Comparison of ENCODE assay signal across 8 cellular contexts in genomic region chr17:70137451-70138230, GRCh38. TPM values are rescaled to one million over a fixed set of nuclear protein-coding genes. Genes with fewer than 3 reads are reported as not detected.
DNase-seq lines count a peak whose midpoint lies in the region; ATAC-seq, FAIRE-seq and TF ChIP-seq lines count a peak whose summit lies in the region.

No MANE protein-coding gene starts in this region.

- H3K4me1 ChIP-seq in duodenal mucosa (ENCODE audit: control insufficient read depth in 1 of 2, insufficient read depth in 2 of 2, low read length in 2 of 2) (peaks cover 9 to 19% of the 10 kb centered on the region in 2 donors), thyroid gland (peaks cover 21 to 41% of the 10 kb centered on the region in 2 donors)

- peak overlapping the region in 1 of 2 donors; percentile 41 for H3K9ac ChIP-seq in duodenal mucosa (ENCODE audit: low read depth in 1 of 2, low read length in 2 of 2)

- peak; percentile 43 for DNase-seq in stimulated activated CD4-positive, alpha-beta T cell treated with anti-CD3 and anti-CD28 coated beads, Interleukin-15, amount 100 ng/mL, for 24 hours
- no peak for DNase-seq in stimulated activated CD4-positive, alpha-beta T cell treated with anti-CD3 and anti-CD28 coated beads, Interleukin-4, amount 100 ng/mL, for 1 hour
- DNase-seq in RCC 7860 (ENCODE audit: low spot score) (peak; percentile 74), midbrain (lab: John Stamatoyannopoulos, UW) (peak; percentile 69), thyroid gland (peak; percentile 56 to 63), NCI-H2171 treated with DMSO at 0.1 percent for 48 hours (lab: John Stamatoyannopoulos, UW) (no peak)

- H3K4me3 ChIP-seq in duodenal mucosa (ENCODE audit: low read depth in 1 of 2, low read length in 2 of 2) (peak overlapping the region; percentile 51 to 54), thyroid gland (replicated peaks in 1 of 3) (no peak overlapping the region)

- TF ChIP-seq CTCF in thyroid gland (IDR thresholded peaks at IDR 0.05) = no peak

- H3K9me3 ChIP-seq in duodenal mucosa (ENCODE audit: control insufficient read depth in 1 of 2, low read length in 2 of 2) (no peaks in the 10 kb centered on the region), thyroid gland (no peaks in the 10 kb centered on the region)

- H3K36me3 ChIP-seq in duodenal mucosa (ENCODE audit: control insufficient read depth in 1 of 2, insufficient read depth in 2 of 2, low read length in 2 of 2) = no peaks in the 10 kb centered on the region
- H3K36me3 ChIP-seq in thyroid gland = peaks cover 2 to 6% of the 10 kb centered on the region in 2 donors

- peak overlapping the region; percentile 24 for H3K27ac ChIP-seq in duodenal mucosa (ENCODE audit: low read depth, low read length)
- H3K27ac ChIP-seq in thyroid gland = peak overlapping the region; percentile 89 to 92 (median 91)

- TF ChIP-seq POLR2A in thyroid gland (IDR thresholded peaks at IDR 0.05) = peak in 1 of 2 donors; percentile 85

- H3K27me3 ChIP-seq in duodenal mucosa (ENCODE audit: control insufficient read depth in 1 of 2, insufficient read depth in 2 of 2, low read length in 2 of 2) (no peaks in the 10 kb centered on the region), thyroid gland (no peaks in the 10 kb centered on the region)

- intact Hi-C loops in thyroid gland (cut with DNase I) = no loop called here

- 13 to 19% methylated on average over 9 of the region's 9 CpGs for WGBS in thyroid gland, 2 donors

- peak; percentile 92 for FAIRE-seq in RCC 7860 (lab: Jason Lieb, UNC)

- peak; percentile 99 for ATAC-seq in HG02852 (IDR thresholded peaks at IDR 0.05; ENCODE audit: unreplicated experiment)

RNA-seq across cellular contexts. Expression of gene KCNJ2, which starts 31.7 kb away (rescaled TPM):
- total RNA-seq in thyroid gland = 1 to 10 TPM in 3 of 4 donors, under 1 TPM in 1; 0.93 to 4.3 (median 1.7) TPM

Comparison
In these comparisons a context has a peak if more than half of its experiments do, and no peak if none do; other contexts are left out.
1. DNase-seq: peak in stimulated activated CD4-positive, alpha-beta T cell treated with anti-CD3 and anti-CD28 coated beads, Interleukin-15, amount 100 ng/mL, for 24 hours (single experiment), RCC 7860 (single experiment), midbrain (single experiment) and thyroid gland (2 of 2); none in stimulated activated CD4-positive, alpha-beta T cell treated with anti-CD3 and anti-CD28 coated beads, Interleukin-4, amount 100 ng/mL, for 1 hour (single experiment) and NCI-H2171 treated with DMSO at 0.1 percent for 48 hours (single experiment).
2. H3K4me3 ChIP-seq: peak in duodenal mucosa (2 of 2); none in thyroid gland (0 of 3).